ENCODE assay signal across 2 cellular contexts in genomic region chr2:215083146-215083545, GRCh38.
TF ChIP-seq lines count a peak whose summit lies in the region.

No MANE protein-coding gene starts in this region.

TF ChIP-seq in GM12878, 131 proteins besides CTCF, POLR2A, EP300 and RAD21:
- TF ChIP-seq NRF1 (conservative IDR thresholded peaks at IDR 0.05; ENCODE audit: low read depth, low read length) (no peak), CREM (IDR thresholded peaks at IDR 0.05; ENCODE audit: low read depth) (peak; percentile 19; the same call in 1 of the 2 replicates)
TF ChIP-seq in GM12878: peak in this region for 1.

TF ChIP-seq in endothelial cell of umbilical vein, 7 proteins besides CTCF, POLR2A, EP300 and RAD21:
- no peak for TF ChIP-seq EZH2 (IDR thresholded peaks at IDR 0.05; ENCODE audit: borderline replicate concordance, low read depth, low read length, severe bottlenecking)
- TF ChIP-seq POLR2AphosphoS5 (IDR thresholded peaks at IDR 0.05; ENCODE audit: insufficient read depth, low read depth, low read length), result no peak
- TF ChIP-seq JUN (IDR thresholded peaks at IDR 0.05; ENCODE audit: borderline replicate concordance, insufficient read depth, insufficient read length, low read depth), result peak; percentile 5
